Comparison of ENCODE assay signal across 13 cellular contexts in genomic region chr20:2820896-2821869, GRCh38. TPM values are rescaled to one million over a fixed set of nuclear protein-coding genes. Genes with fewer than 3 reads are reported as not detected.
DNase-seq lines count a peak whose midpoint lies in the region; ATAC-seq and TF ChIP-seq lines count a peak whose summit lies in the region.
"Had no signal": no experiment of that assay in that cellular context is flagged by ENCODE, and none has a peak within 500 bp of the region (broad histone marks: within the 10 kb centered on the region; RNA-seq: fewer than 3 reads in every experiment).

No MANE protein-coding gene starts in this region.

- H3K27ac Mint-ChIP-seq in activated CD4-positive, alpha-beta T cell treated with anti-CD3 and anti-CD28 coated beads for 36 hours = no peak overlapping the region

- intact Hi-C loops in activated CD4-positive, alpha-beta T cell treated with anti-CD3 and anti-CD28 coated beads for 36 hours (cut with DNase I, micrococcal nuclease) = no loop called here
- intact Hi-C loops in sciatic nerve (cut with DNase I) = no loop called here

- no peaks in the 10 kb centered on the region for H3K36me3 Mint-ChIP-seq in activated CD4-positive, alpha-beta T cell treated with anti-CD3 and anti-CD28 coated beads for 36 hours (ENCODE audit: low read depth)

- H3K4me1 Mint-ChIP-seq in activated CD4-positive, alpha-beta T cell treated with anti-CD3 and anti-CD28 coated beads for 36 hours = peaks cover 22% of the 10 kb centered on the region

- H3K9ac ChIP-seq in iPS-15b (ENCODE audit: low read depth, low read length) = no peak overlapping the region

- H3K9me3 ChIP-seq in iPS-15b (ENCODE audit: control insufficient read depth, insufficient read depth, low read length) = no peaks in the 10 kb centered on the region
- H3K9me3 ChIP-seq: upper lobe of left lung had no signal

- peaks cover 8% of the 10 kb centered on the region for H3K4me1 ChIP-seq in iPS-15b (ENCODE audit: control insufficient read depth, insufficient read depth, low read length)

- no peaks in the 10 kb centered on the region for H3K36me3 ChIP-seq in iPS-15b (ENCODE audit: control insufficient read depth, insufficient read depth, low read length)
- H3K36me3 ChIP-seq: upper lobe of left lung had no signal

- H3K4me3 Mint-ChIP-seq in activated CD4-positive, alpha-beta T cell treated with anti-CD3 and anti-CD28 coated beads for 36 hours = no peak overlapping the region

- peak; percentile 33 for DNase-seq in activated CD4-positive, alpha-beta T cell treated with anti-CD3 and anti-CD28 coated beads for 36 hours
- no peak for DNase-seq in activated CD4-positive, alpha-beta T cell treated with anti-CD3 and anti-CD28 coated beads for 48 hours
- DNase-seq in sciatic nerve (ENCODE audit: low spot score) (no peak), AML-193 (lab: John Stamatoyannopoulos, UW) (no peak), KBM-7 (no peak)
- DNase-seq: cerebellar nuclear complex had no signal

- peak; percentile 25 for ATAC-seq in activated CD4-positive, alpha-beta T cell treated with anti-CD3 and anti-CD28 coated beads for 36 hours
- ATAC-seq in SK-N-SH treated with all-trans-retinoic acid at 6 μM for 48 hours (peak; percentile 38), sciatic nerve (peak; percentile 17), HG02840 (IDR thresholded peaks at IDR 0.05; ENCODE audit: low FRiP score, unreplicated experiment) (no peak)

- POLR2A ChIA-PET in activated CD4-positive, alpha-beta T cell treated with anti-CD3 and anti-CD28 coated beads for 36 hours (lab: Charles Lee) = interaction anchor here (0.6 kb wide), 1 partner anchor 170 kb away, joined by 3 read pairs; no protein-coding TSS in a partner anchor

- peaks cover 45% of the 10 kb centered on the region for H3K27me3 ChIP-seq in iPS-15b (ENCODE audit: control insufficient read depth, insufficient read depth, low read length)

- H3K4me3 ChIP-seq in iPS-15b (ENCODE audit: low read depth, low read length) = peak overlapping the region; percentile 49
- H3K4me3 ChIP-seq: SK-N-MC, upper lobe of left lung had no signal

- H3K27me3 Mint-ChIP-seq in activated CD4-positive, alpha-beta T cell treated with anti-CD3 and anti-CD28 coated beads for 36 hours = peaks cover 26% of the 10 kb centered on the region

- CTCF ChIA-PET in activated CD4-positive, alpha-beta T cell treated with anti-CD3 and anti-CD28 coated beads for 36 hours (lab: Charles Lee) = interaction anchor here (0.6 to 1.5 kb wide), 4 partner anchors 13 to 180 kb away, joined by 3 read pairs; no protein-coding TSS in a partner anchor

- no peaks in the 10 kb centered on the region for H3K9me3 Mint-ChIP-seq in activated CD4-positive, alpha-beta T cell treated with anti-CD3 and anti-CD28 coated beads for 36 hours (ENCODE audit: low read depth)

- in situ Hi-C loops in KBM-7 (cut with MboI; ENCODE audit: low pct_unique_long_range_greater_than_20kb, low sequenced_read_pairs) = no loop called here

TF ChIP-seq in SK-N-SH treated with all-trans-retinoic acid at 6 μM for 48 hours, 23 proteins besides CTCF, POLR2A, EP300 and RAD21:
- TF ChIP-seq POU6F1 (CRISPR knock-in tag; IDR thresholded peaks at IDR 0.05; ENCODE audit: borderline replicate concordance, low read depth) = no peak

RNA-seq across cellular contexts. Expression of gene TMEM239, which starts 5.0 kb away (rescaled TPM):
- total RNA-seq in activated CD4-positive, alpha-beta T cell treated with anti-CD3 and anti-CD28 coated beads for 36 hours = not detected
- not detected for total RNA-seq in sciatic nerve
- total RNA-seq: liver, pulmonary artery endothelial cell, upper lobe of left lung had no signal

RNA-seq across cellular contexts. Expression of gene C20orf141, which starts 6.4 kb away (rescaled TPM):
- not detected for total RNA-seq in activated CD4-positive, alpha-beta T cell treated with anti-CD3 and anti-CD28 coated beads for 36 hours
- total RNA-seq in sciatic nerve = not detected
- total RNA-seq: liver, pulmonary artery endothelial cell, upper lobe of left lung had no signal

RNA-seq across cellular contexts. Expression of gene PCED1A, which starts 19.3 kb away (rescaled TPM):
- total RNA-seq in activated CD4-positive, alpha-beta T cell treated with anti-CD3 and anti-CD28 coated beads for 36 hours = 10 to 100 TPM; 29.4 to 35.3 TPM
- 40.4 TPM for total RNA-seq in sciatic nerve

RNA-seq across cellular contexts. Expression of gene VPS16, which starts 19.4 kb away (rescaled TPM):
- total RNA-seq in activated CD4-positive, alpha-beta T cell treated with anti-CD3 and anti-CD28 coated beads for 36 hours = 10 to 100 TPM; 32.3 to 47.6 TPM
- total RNA-seq in sciatic nerve = 40.0 TPM

RNA-seq across cellular contexts. Expression of gene CPXM1, which starts 20.8 kb away (rescaled TPM):
- 1 to 10 TPM; 2.7 to 2.9 TPM for total RNA-seq in activated CD4-positive, alpha-beta T cell treated with anti-CD3 and anti-CD28 coated beads for 36 hours
- total RNA-seq in sciatic nerve = 5.9 TPM
